Comparison of ENCODE assay signal across 9 cellular contexts in the genomic region with DNA sequence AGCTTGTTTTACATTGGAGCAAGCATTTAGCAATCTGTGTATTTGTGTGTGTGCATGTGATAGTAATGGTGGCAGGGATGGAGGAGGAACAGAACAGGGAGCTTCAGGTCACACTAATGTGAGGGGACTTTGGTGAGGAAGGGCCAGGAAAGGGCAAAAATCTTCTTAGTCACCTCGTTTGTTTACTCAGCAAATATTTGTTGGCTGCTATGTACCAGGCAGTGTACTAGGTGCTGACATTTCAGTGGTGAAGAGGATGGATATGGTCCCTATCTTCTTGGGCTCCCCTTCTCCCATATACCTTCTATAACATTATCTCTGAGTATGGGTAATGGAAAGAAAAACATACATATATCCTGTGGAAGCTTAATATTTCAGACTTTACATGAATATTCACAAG. TPM values are rescaled to one million over a fixed set of nuclear protein-coding genes. Genes with fewer than 3 reads are reported as not detected.
DNase-seq lines count a peak whose midpoint lies in the region; ATAC-seq and TF ChIP-seq lines count a peak whose summit lies in the region.
"Had no signal": no experiment of that assay in that cellular context is flagged by ENCODE, and none has a peak within 500 bp of the region (broad histone marks: within the 10 kb centered on the region; RNA-seq: fewer than 3 reads in every experiment).

No MANE protein-coding gene starts in this region.

- H3K36me3 ChIP-seq in Panc1 (ENCODE audit: control insufficient read depth, insufficient read depth, low read length) (no peaks in the 10 kb centered on the region), hepatocyte (replicated peaks; ENCODE audit: insufficient read depth, low read depth) (no peaks in the 10 kb centered on the region)

- H3K4me1 Mint-ChIP-seq in naive thymus-derived CD8-positive, alpha-beta T cell = no peaks in the 10 kb centered on the region

- H3K27ac ChIP-seq in 22Rv1 = peak overlapping the region; percentile 88
- peak overlapping the region; percentile 80 for H3K27ac ChIP-seq in Panc1 (ENCODE audit: low read length)
- peak overlapping the region; percentile 97 for H3K27ac ChIP-seq in hepatocyte

- H3K27me3 ChIP-seq in Panc1 (ENCODE audit: control insufficient read depth, insufficient read depth, low read length) = no peaks in the 10 kb centered on the region
- no peaks in the 10 kb centered on the region for H3K27me3 ChIP-seq in hepatocyte

- no peak overlapping the region for H3K27ac Mint-ChIP-seq in naive thymus-derived CD8-positive, alpha-beta T cell

- H4K20me1 ChIP-seq in hepatocyte (ENCODE audit: insufficient read depth, poor library complexity, severe bottlenecking) = no peaks in the 10 kb centered on the region

- intact Hi-C loops in Panc1 (cut with micrococcal nuclease; ENCODE audit: unreplicated experiment) = no loop called here

- no peaks in the 10 kb centered on the region for H3K9me2 ChIP-seq in hepatocyte (replicated peaks; ENCODE audit: insufficient read depth)

- DNase-seq in Panc1 (ENCODE audit: low read depth, low spot score) (peak; percentile 67), hepatocyte (ENCODE audit: low spot score) (no peak), G401 (ENCODE audit: low spot score) (no peak), NCI-H187 (lab: John Stamatoyannopoulos, UW) (no peak)
- DNase-seq in naive thymus-derived CD8-positive, alpha-beta T cell = no peak
- DNase-seq in stimulated activated CD4-positive, alpha-beta T cell treated with anti-CD3 and anti-CD28 coated beads, Interleukin-4, amount 100 ng/mL, for 24 hours = no peak
- DNase-seq: NCI-H2107 had no signal

- CTCF ChIA-PET in Panc1 (lab: Charles Lee) = no interaction called here

- H3K4me1 ChIP-seq in Panc1 (ENCODE audit: control insufficient read depth, insufficient read depth, low read length) = peaks cover 30% of the 10 kb centered on the region
- no peaks in the 10 kb centered on the region for H3K4me1 ChIP-seq in hepatocyte (ENCODE audit: insufficient read depth)

- ATAC-seq in GM19452 (IDR thresholded peaks at IDR 0.05; ENCODE audit: unreplicated experiment) (peak; percentile 28), Panc1 (peak; percentile 78)
- no peak for ATAC-seq in naive thymus-derived CD8-positive, alpha-beta T cell

- H3K4me3 ChIP-seq in Panc1 (ENCODE audit: low read depth in 2 of 2, low read length in 2 of 2) = peak overlapping the region in 1 of 2 experiments; percentile 32; a peak in 2 of 4 replicates
- no peak overlapping the region for H3K4me3 ChIP-seq in hepatocyte

- no TSS peak for BruUV-seq in Panc1 (replicated peaks; lab: Mats Ljungman, UMichigan)

- H3K9me3 ChIP-seq in Panc1 (ENCODE audit: control insufficient read depth, insufficient read depth, low read depth, low read length) = no peaks in the 10 kb centered on the region
- no peaks in the 10 kb centered on the region for H3K9me3 ChIP-seq in hepatocyte (ENCODE audit: low read depth)

- H3K4me2 ChIP-seq in hepatocyte = peak overlapping the region; percentile 54

- H3K4me3 Mint-ChIP-seq in naive thymus-derived CD8-positive, alpha-beta T cell = no peak overlapping the region

- H2AFZ ChIP-seq in hepatocyte = peak overlapping the region; percentile 20

- peaks cover 0 to 4% (median 0%) of the 10 kb centered on the region in 9 donors for H3K9me3 Mint-ChIP-seq in naive thymus-derived CD8-positive, alpha-beta T cell

- H3K36me3 Mint-ChIP-seq in naive thymus-derived CD8-positive, alpha-beta T cell = no peaks in the 10 kb centered on the region

- TF ChIP-seq CTCF in 22Rv1 (IDR thresholded peaks at IDR 0.05) (no peak), Panc1 (IDR thresholded peaks at IDR 0.05) (no peak), hepatocyte (IDR thresholded peaks at IDR 0.05; ENCODE audit: poor library complexity) (no peak)

- peaks cover 0 to 2% (median 0%) of the 10 kb centered on the region in 5 donors for H3K27me3 Mint-ChIP-seq in naive thymus-derived CD8-positive, alpha-beta T cell

- in situ Hi-C loops in Panc1 (cut with HindIII; ENCODE audit: low pct_unique_long_range_greater_than_20kb, low sequenced_read_pairs) (no loop called here), G401 (cut with HindIII; ENCODE audit: low sequenced_read_pairs) (no loop called here)

- H3K79me2 ChIP-seq in hepatocyte = no peaks in the 10 kb centered on the region

- 53% methylated on average over 1 of the region's 1 CpG for WGBS in hepatocyte (ENCODE audit: low lambda C conversion rate, missing lambda C conversion rate)

- POLR2A ChIA-PET in Panc1 (lab: Charles Lee) = interaction anchor here (0.5 kb wide), 1 partner anchor 350 kb away, joined by 20 read pairs; no protein-coding TSS in a partner anchor
- POLR2A ChIA-PET in naive thymus-derived CD8-positive, alpha-beta T cell (lab: Charles Lee) = no interaction called here

RNA-seq across cellular contexts. Expression of gene HDAC8, which starts 48.5 kb away (rescaled TPM):
- 33.5 TPM for total RNA-seq in Panc1 (2021; ENCODE audit: unreplicated experiment)
- polyA plus RNA-seq in Panc1 (2012; ENCODE audit: insufficient read length) = 30.0 TPM
- total RNA-seq in hepatocyte = 26.9 and 29.4 TPM in 2 replicates
- 27.4 and 29.5 TPM in 2 replicates for polyA plus RNA-seq in hepatocyte
- total RNA-seq in naive thymus-derived CD8-positive, alpha-beta T cell = 10 to 100 TPM; 18.7 to 21.9 TPM
- polyA plus RNA-seq in naive thymus-derived CD8-positive, alpha-beta T cell = 10 to 100 TPM; 11.5 to 14.0 (median 12.7) TPM
- 23.3 and 47.9 TPM in 2 replicates for total RNA-seq in G401 (2014; rRNA removed; shearing (Covaris generic))

Comparison
In these comparisons a context has a peak if more than half of its experiments do, and no peak if none do; other contexts are left out.
1. ATAC-seq: peak in GM19452 (single experiment) and Panc1 (single experiment); none in naive thymus-derived CD8-positive, alpha-beta T cell (0 of 2).
2. Peak in every context shown above with its lines, with median percentiles within 50 percentile points of each other: H3K27ac ChIP-seq.